Comparison of ENCODE assay signal across 13 cellular contexts in genomic region chr18:3044931-3045698, GRCh38. TPM values are rescaled to one million over a fixed set of nuclear protein-coding genes. Genes with fewer than 3 reads are reported as not detected.
DNase-seq lines count a peak whose midpoint lies in the region; ATAC-seq, FAIRE-seq and TF ChIP-seq lines count a peak whose summit lies in the region.
"Had no signal": no experiment of that assay in that cellular context is flagged by ENCODE, and none has a peak within 500 bp of the region (broad histone marks: within the 10 kb centered on the region; RNA-seq: fewer than 3 reads in every experiment).

No MANE protein-coding gene starts in this region.

- no peak for ATAC-seq in activated naive CD8-positive, alpha-beta T cell treated with anti-CD3 and anti-CD28 coated beads, Interleukin-2, amount 50 U/mL, for 24 hours
- ATAC-seq in left lung = peak; percentile 82
- ATAC-seq in upper lobe of right lung = peak; percentile 76
- no peak for ATAC-seq in GM19324 (IDR thresholded peaks at IDR 0.05; ENCODE audit: low FRiP score, unreplicated experiment)
- ATAC-seq in gastroesophageal sphincter = no peak

- H3K9me3 ChIP-seq in left lung (no peaks in the 10 kb centered on the region), upper lobe of right lung (no peaks in the 10 kb centered on the region), gastroesophageal sphincter (no peaks in the 10 kb centered on the region)

- no peaks in the 10 kb centered on the region for H3K36me3 Mint-ChIP-seq in activated naive CD8-positive, alpha-beta T cell treated with anti-CD3 and anti-CD28 coated beads, Interleukin-2, amount 50 U/mL, for 24 hours (ENCODE audit: low read depth)
- H3K36me3 Mint-ChIP-seq in activated naive CD8-positive, alpha-beta T cell treated with anti-CD3 and anti-CD28 coated beads for 36 hours = no peaks in the 10 kb centered on the region

- no peaks in the 10 kb centered on the region for H3K27me3 ChIP-seq in left lung
- no peaks in the 10 kb centered on the region for H3K27me3 ChIP-seq in upper lobe of right lung
- no peaks in the 10 kb centered on the region for H3K27me3 ChIP-seq in gastroesophageal sphincter
- H3K27me3 ChIP-seq: BLaER1 treated with 17β-estradiol and CSF1 and Interleukin-3, amounts not matched to agents 10 nM and 100 nM had no signal

- no peak for TF ChIP-seq EP300 in gastroesophageal sphincter (IDR thresholded peaks at IDR 0.05)

- H3K27ac ChIP-seq in left lung (peak overlapping the region; percentile 51 to 59), upper lobe of right lung (no peak overlapping the region), gastroesophageal sphincter (no peak overlapping the region)
- H3K27ac ChIP-seq: BLaER1 treated with 17β-estradiol and CSF1 and Interleukin-3, amounts not matched to agents 10 nM and 100 nM; KMS-11 had no signal

- TF ChIP-seq POLR2A in GM12891 (IDR thresholded peaks at IDR 0.05; ENCODE audit: low read depth, low read length) = no peak
- no peak for TF ChIP-seq POLR2A in gastroesophageal sphincter (IDR thresholded peaks at IDR 0.05)

- H3K4me1 Mint-ChIP-seq in activated naive CD8-positive, alpha-beta T cell treated with anti-CD3 and anti-CD28 coated beads, Interleukin-2, amount 50 U/mL, for 24 hours = peaks cover 17% of the 10 kb centered on the region
- H3K4me1 Mint-ChIP-seq in activated naive CD8-positive, alpha-beta T cell treated with anti-CD3 and anti-CD28 coated beads for 36 hours = peaks cover 22% of the 10 kb centered on the region

- no peaks in the 10 kb centered on the region for H3K36me3 ChIP-seq in left lung
- no peaks in the 10 kb centered on the region for H3K36me3 ChIP-seq in upper lobe of right lung
- H3K36me3 ChIP-seq in gastroesophageal sphincter = no peaks in the 10 kb centered on the region
- H3K36me3 ChIP-seq: BLaER1 treated with 17β-estradiol and CSF1 and Interleukin-3, amounts not matched to agents 10 nM and 100 nM had no signal

- 38 to 77% methylated on average over 5 to 12 of the region's 12 CpGs for WGBS in gastroesophageal sphincter (ENCODE audit: low coverage in 1 of 2), 2 donors

- no peak for FAIRE-seq in GM12891 (lab: Jason Lieb, UNC)

- TF ChIP-seq CTCF in left lung (IDR thresholded peaks at IDR 0.05) (no peak), upper lobe of right lung (IDR thresholded peaks at IDR 0.05) (no peak), gastroesophageal sphincter (IDR thresholded peaks at IDR 0.05) (no peak)

- H3K4me1 ChIP-seq in left lung (peaks cover 0 to 13% of the 10 kb centered on the region in 2 donors), upper lobe of right lung (peaks cover 7% of the 10 kb centered on the region), gastroesophageal sphincter (peaks cover 0 to 5% (median 0%) of the 10 kb centered on the region in 3 donors)

- no peak for DNase-seq in activated naive CD8-positive, alpha-beta T cell treated with anti-CD3 and anti-CD28 coated beads, Interleukin-2, amount 50 U/mL, for 24 hours
- no peak for DNase-seq in activated naive CD8-positive, alpha-beta T cell treated with anti-CD3 and anti-CD28 coated beads for 36 hours
- peak; percentile 92 for DNase-seq in RPMI8226
- DNase-seq in left lung = peak in 1 of 2 donors; percentile 76
- no peak for DNase-seq in upper lobe of right lung
- no peak for DNase-seq in GM12891 (ENCODE audit: insufficient read length, low spot score)
- DNase-seq: activated naive CD4-positive, alpha-beta T cell; stimulated activated CD4-positive, alpha-beta T cell treated with anti-CD3 and anti-CD28 coated beads, Interleukin-4, amount 100 ng/mL, for 4 hours had no signal

- H3K27me3 Mint-ChIP-seq in activated naive CD8-positive, alpha-beta T cell treated with anti-CD3 and anti-CD28 coated beads, Interleukin-2, amount 50 U/mL, for 24 hours = no peaks in the 10 kb centered on the region
- H3K27me3 Mint-ChIP-seq in activated naive CD8-positive, alpha-beta T cell treated with anti-CD3 and anti-CD28 coated beads for 36 hours = no peaks in the 10 kb centered on the region

- H3K4me3 ChIP-seq in left lung (no peak overlapping the region), upper lobe of right lung (no peak overlapping the region), gastroesophageal sphincter (no peak overlapping the region)
- H3K4me3 ChIP-seq: BLaER1 treated with 17β-estradiol and CSF1 and Interleukin-3, amounts not matched to agents 10 nM and 100 nM had no signal

- H3K4me3 Mint-ChIP-seq in activated naive CD8-positive, alpha-beta T cell treated with anti-CD3 and anti-CD28 coated beads, Interleukin-2, amount 50 U/mL, for 24 hours = no peak overlapping the region
- H3K4me3 Mint-ChIP-seq in activated naive CD8-positive, alpha-beta T cell treated with anti-CD3 and anti-CD28 coated beads for 36 hours = no peak overlapping the region
- H3K4me3 Mint-ChIP-seq: T-helper 1 cell treated with Interleukin-12 subunit alpha and Interleukin-12 subunit beta and Interleukin-4 antibody, amounts not matched to agents 30 μg/mL and 1 μg/mL, for 36 hours had no signal

- no peaks in the 10 kb centered on the region for H3K9me3 Mint-ChIP-seq in activated naive CD8-positive, alpha-beta T cell treated with anti-CD3 and anti-CD28 coated beads, Interleukin-2, amount 50 U/mL, for 24 hours
- no peaks in the 10 kb centered on the region for H3K9me3 Mint-ChIP-seq in activated naive CD8-positive, alpha-beta T cell treated with anti-CD3 and anti-CD28 coated beads for 36 hours
- H3K9me3 Mint-ChIP-seq: T-helper 1 cell treated with Interleukin-12 subunit alpha and Interleukin-12 subunit beta and Interleukin-4 antibody, amounts not matched to agents 30 μg/mL and 1 μg/mL, for 36 hours had no signal

- peak overlapping the region; percentile 39 for H3K27ac Mint-ChIP-seq in activated naive CD8-positive, alpha-beta T cell treated with anti-CD3 and anti-CD28 coated beads, Interleukin-2, amount 50 U/mL, for 24 hours
- no peak overlapping the region for H3K27ac Mint-ChIP-seq in activated naive CD8-positive, alpha-beta T cell treated with anti-CD3 and anti-CD28 coated beads for 36 hours
- H3K27ac Mint-ChIP-seq: T-helper 1 cell treated with Interleukin-12 subunit alpha and Interleukin-12 subunit beta and Interleukin-4 antibody, amounts not matched to agents 30 μg/mL and 1 μg/mL, for 36 hours had no signal

- intact Hi-C loops in left lung (cut with DNase I) = no loop called here
- intact Hi-C loops in upper lobe of right lung (cut with DNase I) = no loop called here

TF ChIP-seq in GM12891, 5 proteins besides CTCF, POLR2A, EP300 and RAD21:
- TF ChIP-seq POU2F2 (IDR thresholded peaks at IDR 0.05; ENCODE audit: low read depth, low read length) (no peak), PAX5 (IDR thresholded peaks at IDR 0.05; ENCODE audit: insufficient read depth, low read length, severe bottlenecking) (no peak), POLR2AphosphoS5 (IDR thresholded peaks at IDR 0.05; ENCODE audit: low read depth, low read length) (no peak), SPI1 (IDR thresholded peaks at IDR 0.05; ENCODE audit: low read depth, low read length) (no peak), TAF1 (IDR thresholded peaks at IDR 0.05; ENCODE audit: low read depth, low read length) (no peak)

RNA-seq across cellular contexts. Expression of gene LPIN2, which starts 32.2 kb away (rescaled TPM):
- 10 to 100 TPM; 56.1 to 61.5 TPM for total RNA-seq in activated naive CD8-positive, alpha-beta T cell treated with anti-CD3 and anti-CD28 coated beads for 36 hours
- 10 to 100 TPM; 47.3 to 63.2 TPM for total RNA-seq in left lung
- total RNA-seq in upper lobe of right lung = 50.7 TPM
- 13.3 TPM for polyA plus RNA-seq in GM12891 (2012; ENCODE audit: low read depth, missing spikeins)
- total RNA-seq in gastroesophageal sphincter = 10 to 100 TPM; 17.6 to 34.3 (median 25.6) TPM

Comparison
In these comparisons a context has a peak if more than half of its experiments do, and no peak if none do; other contexts are left out.
1. ATAC-seq: peak in left lung (single experiment) and upper lobe of right lung (single experiment); none in activated naive CD8-positive, alpha-beta T cell treated with anti-CD3 and anti-CD28 coated beads, Interleukin-2, amount 50 U/mL, for 24 hours (single experiment), GM19324 (single experiment) and gastroesophageal sphincter (single experiment).
2. H3K27ac ChIP-seq: peak in left lung (2 of 2); none in upper lobe of right lung (single experiment) and gastroesophageal sphincter (0 of 4).